8 cellular contexts compared by ENCODE assay signal in the genomic region with DNA sequence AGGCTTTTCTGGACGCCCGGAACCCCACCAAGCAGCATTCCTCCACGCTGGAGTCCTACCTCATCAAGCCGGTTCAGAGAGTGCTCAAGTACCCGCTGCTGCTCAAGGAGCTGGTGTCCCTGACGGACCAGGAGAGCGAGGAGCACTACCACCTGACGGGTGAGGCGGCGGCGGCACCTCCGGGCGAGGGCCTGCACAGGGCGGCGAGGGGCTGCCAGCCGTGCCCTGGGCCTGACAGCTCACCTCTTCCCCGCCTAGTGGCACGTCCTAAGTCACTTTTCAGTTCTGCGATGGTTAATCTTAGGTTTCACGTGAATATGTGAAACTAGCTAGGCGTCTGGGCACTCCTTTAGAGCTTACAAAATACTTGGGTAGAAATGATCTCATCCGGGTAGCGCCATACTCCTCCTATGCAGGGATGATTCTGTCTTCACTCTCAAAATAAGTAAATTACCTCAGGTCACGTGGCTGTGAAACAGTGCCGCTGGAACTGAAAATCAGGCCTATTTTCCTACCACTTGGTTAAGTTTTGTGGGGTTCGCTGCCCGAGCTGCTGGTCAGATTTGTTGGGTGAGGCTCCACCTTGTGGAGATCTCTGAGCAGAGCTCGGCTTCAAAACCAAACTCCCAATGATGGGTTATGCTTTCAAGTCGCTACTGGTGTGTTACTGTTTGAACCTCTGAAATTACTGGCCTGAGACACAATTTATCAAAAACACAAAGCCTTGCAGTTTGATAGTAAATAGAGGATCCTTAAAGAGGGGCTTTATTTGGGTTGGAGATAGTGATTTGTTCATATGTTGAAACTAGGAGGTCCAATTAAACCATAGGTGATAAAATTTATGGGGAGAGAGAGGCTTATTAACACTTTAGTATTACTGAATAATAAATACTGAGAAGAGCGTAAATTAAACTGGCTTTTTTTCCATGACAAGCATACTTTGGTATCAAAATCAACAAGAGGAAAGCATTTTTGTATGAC. TPM values are rescaled to one million over a fixed set of nuclear protein-coding genes. Genes with fewer than 3 reads are reported as not detected.
DNase-seq lines count a peak whose midpoint lies in the region; ATAC-seq, FAIRE-seq and TF ChIP-seq lines count a peak whose summit lies in the region.

No MANE protein-coding gene starts in this region.

- peak overlapping the region; percentile 90 for H3K27ac Mint-ChIP-seq in HFFc6

- H3K4me1 ChIP-seq in SJSA1 (replicated peaks) (peaks cover 22% of the 10 kb centered on the region), mucosa of descending colon (ENCODE audit: low read depth) (no peaks in the 10 kb centered on the region)

- H3K4me3 ChIP-seq in SJSA1 (no peak overlapping the region), epithelial cell of proximal tubule (ENCODE audit: low read depth, low read length) (no peak overlapping the region), mucosa of descending colon (no peak overlapping the region)

- peak overlapping the region; percentile 66 for H3K4me3 Mint-ChIP-seq in HFFc6

- H3K36me3 Mint-ChIP-seq in HFFc6 (ENCODE audit: low read depth): peaks cover 44% of the 10 kb centered on the region

- FAIRE-seq in urothelium cell line (lab: Jason Lieb, UNC): no peak

- peaks cover 6% of the 10 kb centered on the region for H3K27me3 Mint-ChIP-seq in HFFc6 (ENCODE audit: insufficient read depth)

- peak; percentile 65 for ATAC-seq in mucosa of descending colon

- 0 out of 2 replicates have a peak, but pooled peaks cover 3% of the 10 kb centered on the region for H3K9me3 ChIP-seq in SJSA1 (replicated peaks)
- no peaks in the 10 kb centered on the region for H3K9me3 ChIP-seq in mucosa of descending colon

- peaks cover 94% of the 10 kb centered on the region for H3K36me3 ChIP-seq in SJSA1
- no peaks in the 10 kb centered on the region for H3K36me3 ChIP-seq in mucosa of descending colon (ENCODE audit: low read depth)

- H3K4me1 Mint-ChIP-seq in HFFc6 (ENCODE audit: low read depth): peaks cover 45% of the 10 kb centered on the region

- no peaks in the 10 kb centered on the region for H3K9me3 Mint-ChIP-seq in HFFc6

- H3K27me3 ChIP-seq in SJSA1 (replicated peaks): no peaks in the 10 kb centered on the region

- intact Hi-C loops in mucosa of descending colon (cut with DNase I, micrococcal nuclease): loop anchor here in 1 of 2 donors (5.0 kb wide), 1 partner anchor 71 kb away; no protein-coding TSS in a partner anchor

- DNase-seq in NCI-H82 (lab: John Stamatoyannopoulos, UW): peak; percentile 47
- DNase-seq in NCI-H82 treated with DMSO at 0.1 percent for 48 hours (lab: John Stamatoyannopoulos, UW; ENCODE audit: unreplicated experiment): no peak
- DNase-seq in HFFc6: peak; percentile 82
- DNase-seq in SJSA1 (ENCODE audit: low read depth in 1 of 2, low spot score in 2 of 2): peak; percentile 67 to 74
- no peak for DNase-seq in epithelial cell of proximal tubule (ENCODE audit: low read depth)
- peak in 2 of 3 donors; percentile 39 to 56 for DNase-seq in mucosa of descending colon
- peak; percentile 22 for DNase-seq in urothelium cell line (ENCODE audit: low spot score)
- DNase-seq in COR-L47 (lab: John Stamatoyannopoulos, UW): no peak

- peak overlapping the region; percentile 95 for H3K27ac ChIP-seq in SJSA1

- peak; percentile 87 for TF ChIP-seq CTCF in HFFc6 (IDR thresholded peaks at IDR 0.05)
- peak; percentile 85 for TF ChIP-seq CTCF in epithelial cell of proximal tubule (conservative IDR thresholded peaks at IDR 0.05; ENCODE audit: low read depth, low read length)
- TF ChIP-seq CTCF in mucosa of descending colon (IDR thresholded peaks at IDR 0.05): peak; percentile 27

RNA-seq across cellular contexts. Expression of a gene that starts 15.5 kb away (rescaled TPM):
- total RNA-seq in HFFc6 (2021; fragmentation: NEBNext Ultra II Directional; extraction: Animal tissue kit (Norgen Biotek cat#: 25700)): not detected
- total RNA-seq in SJSA1 (2014; rRNA removed; shearing (Covaris generic)): not detected in 2 replicates
- total RNA-seq in epithelial cell of proximal tubule (not detected in 2 replicates), mucosa of descending colon (not detected)

Comparison
In these comparisons a context has a peak if more than half of its experiments do, and no peak if none do; other contexts are left out.
1. DNase-seq: peak in NCI-H82 (single experiment), HFFc6 (single experiment), SJSA1 (2 of 2), mucosa of descending colon (2 of 3) and urothelium cell line (single experiment); none in NCI-H82 treated with DMSO at 0.1 percent for 48 hours (single experiment), epithelial cell of proximal tubule (single experiment) and COR-L47 (single experiment).
2. CTCF ChIP-seq: peak in every context shown above with its lines; median percentile 87 in HFFc6; 85 in epithelial cell of proximal tubule; 27 in mucosa of descending colon.